In genomic region chr1:16351994-16352841, GRCh38 we compare ENCODE assay signal across 1 cellular context.
TF ChIP-seq lines count a peak whose summit lies in the region.

FBXO42 (minus strand) TSS chr1:16352480; CDS start chr1:16315418, 37,062 bp downstream.

TF ChIP-seq in HepG2, 621 proteins besides CTCF, POLR2A, EP300 and RAD21 (continued from another document):
- TF ChIP-seq NCOA2 (CRISPR knock-in tag; IDR thresholded peaks at IDR 0.05) (peak; percentile 34; the same call in 1 of the 2 replicates), ZNF768 (CRISPR knock-in tag; IDR thresholded peaks at IDR 0.05) (peak; percentile 49; the same call in 1 of the 2 replicates), ZSCAN5A (CRISPR knock-in tag; IDR thresholded peaks at IDR 0.05; ENCODE audit: borderline replicate concordance) (peak; percentile 49; the same call in 1 of the 2 replicates), ZNF260 (CRISPR knock-in tag; IDR thresholded peaks at IDR 0.05; ENCODE audit: borderline replicate concordance, low read depth) (0 out of 2 replicates have a peak, but pooled peaks have one; percentile 59), ZBTB34 (CRISPR knock-in tag; IDR thresholded peaks at IDR 0.05) (0 out of 2 replicates have a peak, but pooled peaks have one; percentile 71), THAP11 (CRISPR knock-in tag; IDR thresholded peaks at IDR 0.05) (peak; percentile 76), ZNF143 (CRISPR knock-in tag; IDR thresholded peaks at IDR 0.05) (no peak; the same call in 1 of the 2 replicates), ATF5 (CRISPR knock-in tag; IDR thresholded peaks at IDR 0.05; ENCODE audit: low read depth) (no peak), ELK4 (CRISPR knock-in tag; IDR thresholded peaks at IDR 0.05; ENCODE audit: borderline replicate concordance) (0 out of 2 replicates have a peak, but pooled peaks have one; percentile 68)
